ENCODE assay signal across 23 cellular contexts in genomic region chr20:13337090-13337784, GRCh38.
DNase-seq lines count a peak whose midpoint lies in the region; TF ChIP-seq lines count a peak whose summit lies in the region.
"Had no signal": no experiment of that assay in that cellular context is flagged by ENCODE, and none has a peak within 500 bp of the region (broad histone marks: within the 10 kb centered on the region; RNA-seq: fewer than 3 reads in every experiment).

No MANE protein-coding gene starts in this region.

- no peak overlapping the region for H4K8ac ChIP-seq in trophoblast cell (ENCODE audit: low read depth, low read length)

- no peaks in the 10 kb centered on the region for H3K36me3 Mint-ChIP-seq in chondrocyte (ENCODE audit: low read depth)
- no peaks in the 10 kb centered on the region for H3K36me3 Mint-ChIP-seq in activated CD4-positive, alpha-beta memory T cell treated with anti-CD3 and anti-CD28 coated beads for 36 hours
- H3K36me3 Mint-ChIP-seq: activated naive CD4-positive, alpha-beta T cell treated with anti-CD3 and anti-CD28 coated beads, Interleukin-2, amount 50 U/mL, for 24 hours; CD14-positive monocyte; memory B cell had no signal

- no peak for TF ChIP-seq CTCF in chondrocyte (IDR thresholded peaks at IDR 0.05)

- intact Hi-C loops in activated CD4-positive, alpha-beta memory T cell treated with anti-CD3 and anti-CD28 coated beads for 36 hours (cut with micrococcal nuclease) = no loop called here

- H3K4ac ChIP-seq in trophoblast cell (ENCODE audit: low read depth, low read length) = no peak overlapping the region

- H3K27ac Mint-ChIP-seq in chondrocyte (ENCODE audit: unreplicated experiment) = peak overlapping the region; percentile 71
- no peak overlapping the region for H3K27ac Mint-ChIP-seq in activated CD4-positive, alpha-beta memory T cell treated with anti-CD3 and anti-CD28 coated beads for 36 hours
- H3K27ac Mint-ChIP-seq: activated B cell treated with CpG ODN at 0.5 μM for 24 hours; activated naive CD4-positive, alpha-beta T cell treated with anti-CD3 and anti-CD28 coated beads, Interleukin-2, amount 50 U/mL, for 24 hours; CD14-positive monocyte; memory B cell had no signal

- H2BK12ac ChIP-seq in trophoblast cell (ENCODE audit: low read length) = peak overlapping the region; percentile 8

- in situ Hi-C loops in GM23248 (cut with MboI) = no loop called here

- H3K9ac ChIP-seq in GM23248 (no peak overlapping the region), trophoblast cell (ENCODE audit: low read length) (no peak overlapping the region)

- H3K14ac ChIP-seq in trophoblast cell (ENCODE audit: low read length) = no peak overlapping the region

- H4K91ac ChIP-seq in trophoblast cell (ENCODE audit: low read depth, low read length) = peak overlapping the region; percentile 52

- H3K9me3 Mint-ChIP-seq in chondrocyte (ENCODE audit: low read depth) = peaks cover 4% of the 10 kb centered on the region
- no peaks in the 10 kb centered on the region for H3K9me3 Mint-ChIP-seq in activated CD4-positive, alpha-beta memory T cell treated with anti-CD3 and anti-CD28 coated beads for 36 hours
- H3K9me3 Mint-ChIP-seq: activated B cell treated with CpG ODN at 0.5 μM for 24 hours; activated naive CD4-positive, alpha-beta T cell treated with anti-CD3 and anti-CD28 coated beads, Interleukin-2, amount 50 U/mL, for 24 hours; memory B cell had no signal

- H3K4me3 ChIP-seq in GM23248 = no peak overlapping the region
- H3K4me3 ChIP-seq in trophoblast cell (ENCODE audit: low read depth, low read length) = no peak overlapping the region
- H3K4me3 ChIP-seq: ascending aorta, K562, MG63, testis, uterus had no signal

- H2AK5ac ChIP-seq in trophoblast cell (ENCODE audit: low read length) = no peak overlapping the region

- H2AFZ ChIP-seq in GM23248 (0 out of 2 replicates have a peak overlapping the region, but pooled peaks have one; percentile 8), trophoblast cell (ENCODE audit: insufficient read depth, low read length, poor library complexity) (no peak overlapping the region)

- no peaks in the 10 kb centered on the region for H4K20me1 ChIP-seq in GM23248 (ENCODE audit: insufficient read depth)

- CTCF ChIA-PET in activated CD4-positive, alpha-beta memory T cell treated with anti-CD3 and anti-CD28 coated beads for 36 hours (lab: Charles Lee) = interaction anchor here (1.0 kb wide), 1 partner anchor 210 kb away, joined by 3 read pairs; no protein-coding TSS in a partner anchor

- H3K9me3 ChIP-seq in GM23248 (ENCODE audit: low read depth) (no peaks in the 10 kb centered on the region), trophoblast cell (ENCODE audit: insufficient read depth, low read depth, low read length) (no peaks in the 10 kb centered on the region)
- H3K9me3 ChIP-seq: ascending aorta, MG63, testis, uterus had no signal

- H3K27me3 ChIP-seq in GM23248 (replicated peaks; ENCODE audit: insufficient read depth) (no peaks in the 10 kb centered on the region), trophoblast cell (ENCODE audit: insufficient read depth, low read length) (no peaks in the 10 kb centered on the region)
- H3K27me3 ChIP-seq: ascending aorta, MG63, testis, uterus had no signal

- H3K27ac ChIP-seq in GM23248 (peak overlapping the region; percentile 51), trophoblast cell (ENCODE audit: low read depth, low read length) (no peak overlapping the region)
- H3K27ac ChIP-seq: ascending aorta, testis, uterus had no signal

- H3K79me1 ChIP-seq in trophoblast cell (ENCODE audit: low read length) = peaks cover 3% of the 10 kb centered on the region

- H3K9me2 ChIP-seq in GM23248 (ENCODE audit: insufficient read depth) = no peaks in the 10 kb centered on the region; the same call in 1 of the 2 replicates

- peaks cover 54% of the 10 kb centered on the region for H3K4me1 Mint-ChIP-seq in chondrocyte (ENCODE audit: low read depth)
- no peaks in the 10 kb centered on the region for H3K4me1 Mint-ChIP-seq in activated CD4-positive, alpha-beta memory T cell treated with anti-CD3 and anti-CD28 coated beads for 36 hours (ENCODE audit: low read depth)
- H3K4me1 Mint-ChIP-seq: activated B cell treated with CpG ODN at 0.5 μM for 24 hours; activated naive CD4-positive, alpha-beta T cell treated with anti-CD3 and anti-CD28 coated beads, Interleukin-2, amount 50 U/mL, for 24 hours; CD14-positive monocyte; memory B cell had no signal

- peaks cover 38% of the 10 kb centered on the region for H3K4me1 ChIP-seq in GM23248 (ENCODE audit: insufficient read depth)
- peaks cover 0 to under 1% of the 10 kb centered on the region in 2 experiments for H3K4me1 ChIP-seq in trophoblast cell (ENCODE audit: control insufficient read depth in 1 of 2, insufficient read depth in 2 of 2, low read length in 2 of 2)
- H3K4me1 ChIP-seq: ascending aorta, testis, uterus had no signal

- peaks cover 36% of the 10 kb centered on the region; the same call in 1 of the 2 replicates for H3F3A ChIP-seq in GM23248 (ENCODE audit: insufficient read depth)

- H3K36me3 ChIP-seq in GM23248 (ENCODE audit: low read depth) (no peaks in the 10 kb centered on the region), trophoblast cell (ENCODE audit: control insufficient read depth in 1 of 2, insufficient read depth in 2 of 2, low read length in 2 of 2) (no peaks in the 10 kb centered on the region)
- H3K36me3 ChIP-seq: ascending aorta, MG63, uterus had no signal

- no peak overlapping the region for H3K18ac ChIP-seq in trophoblast cell (ENCODE audit: low read length)

- no peak overlapping the region for H2BK5ac ChIP-seq in trophoblast cell (ENCODE audit: low read depth, low read length, poor library complexity)

- H3K4me2 ChIP-seq in GM23248 (ENCODE audit: unreplicated experiment) (no peak overlapping the region), trophoblast cell (ENCODE audit: low read length) (no peak overlapping the region)

- H3K4me3 Mint-ChIP-seq in chondrocyte (ENCODE audit: unreplicated experiment) = no peak overlapping the region
- no peak overlapping the region for H3K4me3 Mint-ChIP-seq in activated CD4-positive, alpha-beta memory T cell treated with anti-CD3 and anti-CD28 coated beads for 36 hours
- H3K4me3 Mint-ChIP-seq: activated B cell treated with CpG ODN at 0.5 μM for 24 hours; activated naive CD4-positive, alpha-beta T cell treated with anti-CD3 and anti-CD28 coated beads, Interleukin-2, amount 50 U/mL, for 24 hours; CD14-positive monocyte; memory B cell had no signal

- H4K12ac ChIP-seq in trophoblast cell (ENCODE audit: low read depth, low read length) = no peak overlapping the region

- no peaks in the 10 kb centered on the region for H3K79me2 ChIP-seq in GM23248 (ENCODE audit: insufficient read depth)
- no peaks in the 10 kb centered on the region for H3K79me2 ChIP-seq in trophoblast cell (ENCODE audit: control insufficient read depth, insufficient read depth, low read length, poor library complexity)

- WGBS in GM23248 (ENCODE audit: low coverage in 1 of 2, low lambda C conversion rate in 2 of 2, missing lambda C conversion rate in 2 of 2), 2 experiments = 76 to 85% methylated on average over 6 of the region's 6 CpGs
- WGBS in trophoblast cell (ENCODE audit: extremely low coverage, insufficient coverage, insufficient read length) = no CpG with 5 or more reads among the region's 6 CpGs

- no peak overlapping the region for H3K23ac ChIP-seq in trophoblast cell (ENCODE audit: low read length)

- POLR2A ChIA-PET in activated CD4-positive, alpha-beta memory T cell treated with anti-CD3 and anti-CD28 coated beads for 36 hours (lab: Charles Lee) = no interaction called here

- H3K27me3 Mint-ChIP-seq in chondrocyte (ENCODE audit: low read depth) = no peaks in the 10 kb centered on the region
- peaks cover 3% of the 10 kb centered on the region for H3K27me3 Mint-ChIP-seq in activated CD4-positive, alpha-beta memory T cell treated with anti-CD3 and anti-CD28 coated beads for 36 hours
- H3K27me3 Mint-ChIP-seq: activated B cell treated with CpG ODN at 0.5 μM for 24 hours; activated naive CD4-positive, alpha-beta T cell treated with anti-CD3 and anti-CD28 coated beads, Interleukin-2, amount 50 U/mL, for 24 hours had no signal

- DNase-seq in AG08395 (ENCODE audit: low spot score) (peak; percentile 0), GM23248 (no peak), chondrocyte (ENCODE audit: low spot score) (no peak), trophoblast cell (no peak), NCI-H1694 (lab: John Stamatoyannopoulos, UW) (no peak), germinal center (ENCODE audit: low spot score) (no peak)
- no peak for DNase-seq in activated CD4-positive, alpha-beta memory T cell treated with anti-CD3 and anti-CD28 coated beads for 36 hours
- DNase-seq: activated B cell treated with CpG ODN at 0.5 μM for 24 hours, GOT3, NCI-H2107, NCI-H446, NCI-H82, nucleus accumbens, OCI-M1, small intestine, testis, uterus had no signal

- no peak overlapping the region for H2BK120ac ChIP-seq in trophoblast cell (ENCODE audit: insufficient read depth, low read length, poor library complexity)
